ENCODE assay signal across 2 cellular contexts in genomic region chr11:72478596-72479143, GRCh38.
TF ChIP-seq lines count a peak whose summit lies in the region.

No MANE protein-coding gene starts in this region.

TF ChIP-seq in IMR-90, 13 proteins besides CTCF, POLR2A, EP300 and RAD21:
- 0 out of 2 replicates have a peak, but pooled peaks have one; percentile 17 for TF ChIP-seq CEBPB (IDR thresholded peaks at IDR 0.05; ENCODE audit: low read depth, low read length)
- TF ChIP-seq RCOR1 (IDR thresholded peaks at IDR 0.05; ENCODE audit: insufficient replicate concordance, low read length) = no peak
- no peak for TF ChIP-seq MXI1 (IDR thresholded peaks at IDR 0.05; ENCODE audit: borderline replicate concordance, low read depth, low read length)
- TF ChIP-seq FOS (IDR thresholded peaks at IDR 0.05; ENCODE audit: low read depth, low read length) = no peak

TF ChIP-seq in K562, 482 proteins besides CTCF, POLR2A, EP300 and RAD21:
- TF ChIP-seq NR2C2 (CRISPR knock-in tag; IDR thresholded peaks at IDR 0.05) (no peak), NR2C2 (tag; IDR thresholded peaks at IDR 0.05) (peak; percentile 33; the same call in 1 of the 2 replicates), CEBPG (CRISPR knock-in tag; IDR thresholded peaks at IDR 0.05) (no peak), CEBPG (tag; conservative IDR thresholded peaks at IDR 0.05 in 1 of 2, IDR thresholded peaks at IDR 0.05 in 1 of 2) (peak; percentile 76 to 82; a peak in 3 of 4 replicates), ZBTB2 (IDR thresholded peaks at IDR 0.05) (no peak)
